In genomic region chr6:56538851-56539250, GRCh38 we compare ENCODE assay signal across 18 cellular contexts.
DNase-seq lines count a peak whose midpoint lies in the region; ATAC-seq and TF ChIP-seq lines count a peak whose summit lies in the region.
"Had no signal": no experiment of that assay in that cellular context is flagged by ENCODE, and none has a peak within 500 bp of the region (broad histone marks: within the 10 kb centered on the region; RNA-seq: fewer than 3 reads in every experiment).

No MANE protein-coding gene starts in this region.

- H3K27me3 ChIP-seq in Loucy (ENCODE audit: insufficient read depth, low read length, poor library complexity, severe bottlenecking) (no peaks in the 10 kb centered on the region), endodermal cell (ENCODE audit: control insufficient read depth, insufficient read depth, low read length, poor library complexity, severe bottlenecking) (no peaks in the 10 kb centered on the region), muscle layer of duodenum (ENCODE audit: low read depth, low read length) (no peaks in the 10 kb centered on the region), thoracic aorta (replicated peaks; ENCODE audit: insufficient read depth) (no peaks in the 10 kb centered on the region)

- no peak overlapping the region for H3K27ac Mint-ChIP-seq in endodermal cell
- H3K27ac Mint-ChIP-seq: effector memory CD8-positive, alpha-beta T cell had no signal

- H3K4me2 ChIP-seq in Loucy (ENCODE audit: low read depth, low read length, poor library complexity, severe bottlenecking) = peak overlapping the region; percentile 75

- H3K9ac ChIP-seq in Loucy (ENCODE audit: low read depth, low read length, poor library complexity, severe bottlenecking) (peak overlapping the region; percentile 73), endodermal cell (ENCODE audit: extremely low read depth, low read length, poor library complexity, severe bottlenecking) (no peak overlapping the region)

- ATAC-seq in thoracic aorta (ENCODE audit: insufficient number of reproducible peaks, low FRiP score, low read depth) (no peak), HG03520 (IDR thresholded peaks at IDR 0.05; ENCODE audit: unreplicated experiment) (no peak)
- ATAC-seq in stimulated activated naive CD8-positive, alpha-beta T cell treated with anti-CD3 and anti-CD28 coated beads, Interleukin-15, Interleukin-2, amounts not matched to agents 100 U/mL and 50 U/mL, for 24 hours = no peak
- ATAC-seq: effector memory CD8-positive, alpha-beta T cell had no signal

- no peak overlapping the region for H3K4me3 Mint-ChIP-seq in endodermal cell
- H3K4me3 Mint-ChIP-seq: effector memory CD8-positive, alpha-beta T cell had no signal

- H3K36me3 ChIP-seq in Loucy (ENCODE audit: insufficient read depth, low read length) (no peaks in the 10 kb centered on the region; the same call in 1 of the 2 replicates), endodermal cell (ENCODE audit: control insufficient read depth, insufficient read depth, low read length) (peaks cover 14% of the 10 kb centered on the region), muscle layer of duodenum (ENCODE audit: control insufficient read depth in 1 of 2, insufficient read depth in 2 of 2, low read length in 2 of 2) (peaks cover 11 to 12% of the 10 kb centered on the region in 2 donors), thoracic aorta (peaks cover 19% of the 10 kb centered on the region)

- peaks cover 26% of the 10 kb centered on the region for H3K79me2 ChIP-seq in Loucy (ENCODE audit: insufficient read depth, low read length)

- no peaks in the 10 kb centered on the region for H4K20me1 ChIP-seq in Loucy (ENCODE audit: insufficient read depth, low read length, poor library complexity, severe bottlenecking)

- TF ChIP-seq CTCF in Loucy (conservative IDR thresholded peaks at IDR 0.05; ENCODE audit: low read length) = no peak
- TF ChIP-seq CTCF in endodermal cell (conservative IDR thresholded peaks at IDR 0.05) = no peak
- TF ChIP-seq CTCF in thoracic aorta (IDR thresholded peaks at IDR 0.05) = no peak

- peaks cover 38% of the 10 kb centered on the region for H3K4me1 ChIP-seq in Loucy (ENCODE audit: insufficient read depth, low read length, poor library complexity, severe bottlenecking)
- H3K4me1 ChIP-seq in endodermal cell (ENCODE audit: control insufficient read depth, insufficient read depth, low read length) = peaks cover 5% of the 10 kb centered on the region
- peaks cover 19 to 42% of the 10 kb centered on the region in 2 donors for H3K4me1 ChIP-seq in muscle layer of duodenum (ENCODE audit: control insufficient read depth in 1 of 2, insufficient read depth in 2 of 2, low read length in 2 of 2)
- peaks cover 25 to 45% of the 10 kb centered on the region in 2 donors for H3K4me1 ChIP-seq in thoracic aorta (ENCODE audit: control insufficient read depth in 1 of 2, low read depth in 2 of 2)

- no peaks in the 10 kb centered on the region for H3F3A ChIP-seq in Loucy (ENCODE audit: low read depth)

- no peaks in the 10 kb centered on the region for H3K27me3 Mint-ChIP-seq in endodermal cell (ENCODE audit: insufficient read depth)
- H3K27me3 Mint-ChIP-seq: effector memory CD8-positive, alpha-beta T cell had no signal

- H3K9me3 Mint-ChIP-seq in endodermal cell = no peaks in the 10 kb centered on the region
- H3K9me3 Mint-ChIP-seq: effector memory CD8-positive, alpha-beta T cell had no signal

- no peaks in the 10 kb centered on the region for H3K9me2 ChIP-seq in Loucy (replicated peaks; ENCODE audit: low read depth, low read length)

- H3K4me1 Mint-ChIP-seq in endodermal cell = peaks cover 9% of the 10 kb centered on the region

- DNase-seq in endodermal cell (no peak), thoracic aorta (ENCODE audit: low spot score) (no peak), GM19238 (ENCODE audit: insufficient read length, low spot score) (no peak), ureter (ENCODE audit: low spot score) (no peak)
- DNase-seq in stimulated activated naive CD8-positive, alpha-beta T cell treated with anti-CD3 and anti-CD28 coated beads, Interleukin-15, Interleukin-2, amounts not matched to agents 100 U/mL and 50 U/mL, for 24 hours = no peak
- DNase-seq: activated naive CD4-positive, alpha-beta T cell treated with anti-CD3 and anti-CD28 coated beads, Interleukin-2, amount 50 U/mL, for 16 hours; AML-193; DMS 273 treated with DMSO at 0.1 percent for 48 hours; effector memory CD8-positive, alpha-beta T cell; MV-4-11; NCI-H2107; stimulated activated CD4-positive, alpha-beta T cell treated with anti-CD3 and anti-CD28 coated beads, Interleukin-1b, Interleukin-23, amount 100 ng/mL, for 48 hours; T-helper 2 cell had no signal

- WGBS in endodermal cell (ENCODE audit: insufficient coverage in 1 of 2, insufficient read length in 1 of 2), 2 experiments = 94 to 100% methylated on average over 1 to 2 of the region's 2 CpGs

- H3K9me3 ChIP-seq in Loucy (ENCODE audit: insufficient read depth, low read depth, low read length) (no peaks in the 10 kb centered on the region), endodermal cell (ENCODE audit: control insufficient read depth, low read length) (no peaks in the 10 kb centered on the region), muscle layer of duodenum (ENCODE audit: control insufficient read depth in 1 of 2, low read length in 2 of 2) (no peaks in the 10 kb centered on the region), thoracic aorta (no peaks in the 10 kb centered on the region)

- H3K4me3 ChIP-seq in Loucy (ENCODE audit: low read length, poor library complexity, severe bottlenecking) = no peak overlapping the region
- H3K4me3 ChIP-seq in endodermal cell (ENCODE audit: low read length) = peak overlapping the region; percentile 83
- peak overlapping the region; percentile 72 to 81 for H3K4me3 ChIP-seq in muscle layer of duodenum (ENCODE audit: low read depth in 1 of 2, low read length in 2 of 2)
- peak overlapping the region; percentile 76 for H3K4me3 ChIP-seq in thoracic aorta
- H3K4me3 ChIP-seq: cardiac muscle cell had no signal

- H3K36me3 Mint-ChIP-seq in endodermal cell (ENCODE audit: low read depth) = peaks cover 3% of the 10 kb centered on the region

- H3K27ac ChIP-seq in endodermal cell (ENCODE audit: low read depth, low read length) (no peak overlapping the region), muscle layer of duodenum (ENCODE audit: low read length) (peak overlapping the region; percentile 96), thoracic aorta (peak overlapping the region; percentile 84 to 91)
- H3K27ac ChIP-seq: cardiac muscle cell, RWPE1 had no signal

- no peak overlapping the region for H2AFZ ChIP-seq in Loucy (ENCODE audit: low read length)
